In genomic region chr16:725463-726187, GRCh38 we compare ENCODE assay signal across 16 cellular contexts. TPM values are rescaled to one million over a fixed set of nuclear protein-coding genes. Genes with fewer than 3 reads are reported as not detected.
DNase-seq lines count a peak whose midpoint lies in the region; ATAC-seq, FAIRE-seq and TF ChIP-seq lines count a peak whose summit lies in the region.
"Had no signal": no experiment of that assay in that cellular context is flagged by ENCODE, and none has a peak within 500 bp of the region (broad histone marks: within the 10 kb centered on the region; RNA-seq: fewer than 3 reads in every experiment).

No MANE protein-coding gene starts in this region.

- in situ Hi-C loops in K562 (cut with MboI) = no loop called here

- no peak for FAIRE-seq in K562 (lab: Jason Lieb, UNC)
- FAIRE-seq: RCC 7860 had no signal

- H3K36me3 ChIP-seq in Karpas-422 (ENCODE audit: insufficient read depth, low read length) (0 out of 2 replicates have a peak, but pooled peaks cover 6% of the 10 kb centered on the region), K562 (ENCODE audit: control insufficient read depth, insufficient read depth, low read length) (peaks cover 27% of the 10 kb centered on the region; the same call in 1 of the 3 replicates), MG63 (peaks cover 4% of the 10 kb centered on the region)

- TF ChIP-seq CTCF in K562 (IDR thresholded peaks at IDR 0.05 in 2 of 3, conservative IDR thresholded peaks at IDR 0.05 in 1 of 3; ENCODE audit: insufficient read depth in 2 of 3, low read depth in 1 of 3, low read length in 3 of 3) = no peak

- H2AFZ ChIP-seq in Karpas-422 (ENCODE audit: low read length) (no peak overlapping the region), K562 (ENCODE audit: low read depth, low read length) (no peak overlapping the region)

- CTCF ChIA-PET in K562 (lab: Yijun Ruan, JAX; ENCODE audit: low intra/inter-chr PET ratio) = no interaction called here

- H3K9me3 ChIP-seq in Karpas-422 (ENCODE audit: low read length) (no peaks in the 10 kb centered on the region), K562 (replicated peaks; ENCODE audit: control insufficient read depth, insufficient read depth, low read depth, low read length) (no peaks in the 10 kb centered on the region), MG63 (no peaks in the 10 kb centered on the region)

- H3K9me1 ChIP-seq in K562 (ENCODE audit: control insufficient read depth, insufficient read depth, low read length) = no peaks in the 10 kb centered on the region

- no peak for TF ChIP-seq RAD21 in K562 (CRISPR knock-in tag; conservative IDR thresholded peaks at IDR 0.05 in 1 of 2, IDR thresholded peaks at IDR 0.05 in 1 of 2)

- H3K79me2 ChIP-seq in Karpas-422 (ENCODE audit: low read length) = peaks cover 33% of the 10 kb centered on the region
- peaks cover 51% of the 10 kb centered on the region for H3K79me2 ChIP-seq in K562 (ENCODE audit: control insufficient read depth, insufficient read depth, low read length)

- POLR2A ChIA-PET in K562 (lab: Yijun Ruan, JAX) = interaction anchor here (0.5 to 4.5 kb wide), 6 partner anchors 10 to 47 kb away, joined by 3 to 25 read pairs (median 4); partner anchors contain the start of genes CIAO3 and METRN

- H3K27ac Mint-ChIP-seq in activated CD4-positive, alpha-beta T cell treated with anti-CD3 and anti-CD28 coated beads, Interleukin-2, amount 10 ng/mL, durations not matched to agents 24 days and 14 days = peak overlapping the region; percentile 15
- peak overlapping the region; percentile 70 for H3K27ac Mint-ChIP-seq in stimulated activated memory B cell treated with anti-CD40 and anti-IgM and Interleukin-4, amounts not matched to agents 10 μg/mL and 1 μg/mL and 100 μg/mL, for 72 hours
- H3K27ac Mint-ChIP-seq: dendritic cell treated with granulocyte-macrophage colony-stimulating factor and Interleukin-4, amounts not matched to agents 40 ng/mL and 50 ng/mL, for 4 days had no signal

- BruUV-seq in K562 (replicated peaks; lab: Mats Ljungman, UMichigan) = no TSS peak

- H4K20me1 ChIP-seq in Karpas-422 (ENCODE audit: insufficient read depth, low read depth, low read length) = peaks cover 8% of the 10 kb centered on the region
- H4K20me1 ChIP-seq in K562 (replicated peaks; ENCODE audit: control insufficient read depth, insufficient read depth, low read length) = no peaks in the 10 kb centered on the region; the same call in 1 of the 2 replicates

- H3K27ac ChIP-seq in Karpas-422 (ENCODE audit: low read length) (peak overlapping the region; percentile 91), K562 (ENCODE audit: extremely low read depth, low read depth, low read length) (no peak overlapping the region)
- H3K27ac ChIP-seq: skin epidermis had no signal

- DNase-seq in activated CD4-positive, alpha-beta T cell treated with anti-CD3 and anti-CD28 coated beads, Interleukin-2, amount 10 ng/mL, durations not matched to agents 24 days and 14 days = no peak
- no peak for DNase-seq in activated CD4-positive, alpha-beta T cell treated with anti-CD3 and anti-CD28 coated beads for 4 hours
- DNase-seq in Karpas-422 (peak; percentile 72), K562 (ENCODE audit: extremely low read depth in 1 of 4, low spot score in 3 of 4) (no peak), MG63 (no peak), HUDEP-2 (lab: John Stamatoyannopoulos, UW; ENCODE audit: unreplicated experiment in 76 of 76) (no peak)
- DNase-seq: activated CD4-positive, alpha-beta T cell treated with anti-CD3 and anti-CD28 coated beads for 48 hours; activated T-cell treated with anti-CD3 and anti-CD28 coated beads, Interleukin-2, amount 50 U/mL, for 48 hours; aorta; NCI-H446 treated with DMSO at 0.1 percent for 48 hours had no signal

- no peaks in the 10 kb centered on the region for H3K9me2 ChIP-seq in Karpas-422 (replicated peaks; ENCODE audit: insufficient read depth, low read length)

- no peaks in the 10 kb centered on the region for H3K9me3 Mint-ChIP-seq in activated CD4-positive, alpha-beta T cell treated with anti-CD3 and anti-CD28 coated beads, Interleukin-2, amount 10 ng/mL, durations not matched to agents 24 days and 14 days
- H3K9me3 Mint-ChIP-seq in stimulated activated memory B cell treated with anti-CD40 and anti-IgM and Interleukin-4, amounts not matched to agents 10 μg/mL and 1 μg/mL and 100 μg/mL, for 72 hours = no peaks in the 10 kb centered on the region
- H3K9me3 Mint-ChIP-seq: dendritic cell treated with granulocyte-macrophage colony-stimulating factor and Interleukin-4, amounts not matched to agents 40 ng/mL and 50 ng/mL, for 4 days had no signal

- no peaks in the 10 kb centered on the region for H3K4me1 Mint-ChIP-seq in activated CD4-positive, alpha-beta T cell treated with anti-CD3 and anti-CD28 coated beads, Interleukin-2, amount 10 ng/mL, durations not matched to agents 24 days and 14 days
- peaks cover 37% of the 10 kb centered on the region for H3K4me1 Mint-ChIP-seq in stimulated activated memory B cell treated with anti-CD40 and anti-IgM and Interleukin-4, amounts not matched to agents 10 μg/mL and 1 μg/mL and 100 μg/mL, for 72 hours

- H3K4me1 ChIP-seq in Karpas-422 (ENCODE audit: low read length) (peaks cover 83% of the 10 kb centered on the region), K562 (replicated peaks in 1 of 2; ENCODE audit: control insufficient read depth in 2 of 2, insufficient read depth in 2 of 2, low read length in 2 of 2) (peaks cover 15 to 97% of the 10 kb centered on the region in 2 experiments)

- intact Hi-C loops in activated CD4-positive, alpha-beta T cell treated with anti-CD3 and anti-CD28 coated beads, Interleukin-2, amount 10 ng/mL, durations not matched to agents 24 days and 14 days (cut with micrococcal nuclease) = loop anchor here (5.0 kb wide), 1 partner anchor 43 kb away; the partner anchor contains the start of genes JMJD8 and STUB1
- intact Hi-C loops in K562 (cut with micrococcal nuclease) = no loop called here

- ATAC-seq in K562 = no peak
- ATAC-seq in stimulated activated memory B cell treated with anti-CD40 and anti-IgM and Interleukin-4, amounts not matched to agents 10 μg/mL and 1 μg/mL and 100 μg/mL, for 72 hours = no peak
- no peak for ATAC-seq in GM18505 (IDR thresholded peaks at IDR 0.05; ENCODE audit: unreplicated experiment)

- peak overlapping the region; percentile 89 for H3K4me2 ChIP-seq in Karpas-422 (ENCODE audit: low read depth, low read length, poor library complexity, severe bottlenecking)
- H3K4me2 ChIP-seq in K562 (ENCODE audit: insufficient read depth, low read length) = no peak overlapping the region

- TF ChIP-seq POLR2A in K562 (conservative IDR thresholded peaks at IDR 0.05) (peak; percentile 11; the same call in 1 of the 2 replicates), GM18505 (IDR thresholded peaks at IDR 0.05; ENCODE audit: borderline replicate concordance, extremely low read depth, insufficient read depth, insufficient read length) (no peak)

- no peaks in the 10 kb centered on the region for H3K36me3 Mint-ChIP-seq in activated CD4-positive, alpha-beta T cell treated with anti-CD3 and anti-CD28 coated beads, Interleukin-2, amount 10 ng/mL, durations not matched to agents 24 days and 14 days (ENCODE audit: low read depth)
- peaks cover 6% of the 10 kb centered on the region for H3K36me3 Mint-ChIP-seq in stimulated activated memory B cell treated with anti-CD40 and anti-IgM and Interleukin-4, amounts not matched to agents 10 μg/mL and 1 μg/mL and 100 μg/mL, for 72 hours

- H3K27me3 Mint-ChIP-seq in activated CD4-positive, alpha-beta T cell treated with anti-CD3 and anti-CD28 coated beads, Interleukin-2, amount 10 ng/mL, durations not matched to agents 24 days and 14 days = peaks cover 3% of the 10 kb centered on the region
- H3K27me3 Mint-ChIP-seq in stimulated activated memory B cell treated with anti-CD40 and anti-IgM and Interleukin-4, amounts not matched to agents 10 μg/mL and 1 μg/mL and 100 μg/mL, for 72 hours = no peaks in the 10 kb centered on the region

- no peaks in the 10 kb centered on the region for H3K27me3 ChIP-seq in Karpas-422 (ENCODE audit: low read length)
- no peaks in the 10 kb centered on the region for H3K27me3 ChIP-seq in K562 (ENCODE audit: control insufficient read depth in 2 of 2, insufficient read depth in 2 of 2, low read length in 2 of 2)
- peaks cover 2% of the 10 kb centered on the region; the same call in 1 of the 2 replicates for H3K27me3 ChIP-seq in MG63

- peak overlapping the region; percentile 75 for H3K9ac ChIP-seq in Karpas-422 (ENCODE audit: low read length)
- peak overlapping the region in 1 of 2 experiments; percentile 84; a peak in 1 of 4 replicates for H3K9ac ChIP-seq in K562 (ENCODE audit: insufficient read depth in 1 of 2, low read depth in 2 of 2, low read length in 2 of 2)

- TF ChIP-seq EP300 in K562 (IDR thresholded peaks at IDR 0.05; ENCODE audit: low read length) = no peak

- peak overlapping the region; percentile 17 for H3K4me3 Mint-ChIP-seq in activated CD4-positive, alpha-beta T cell treated with anti-CD3 and anti-CD28 coated beads, Interleukin-2, amount 10 ng/mL, durations not matched to agents 24 days and 14 days
- H3K4me3 Mint-ChIP-seq in stimulated activated memory B cell treated with anti-CD40 and anti-IgM and Interleukin-4, amounts not matched to agents 10 μg/mL and 1 μg/mL and 100 μg/mL, for 72 hours = peak overlapping the region; percentile 84

- H3K4me3 ChIP-seq in Karpas-422 (ENCODE audit: low read length) (peak overlapping the region; percentile 73), K562 (no peak overlapping the region), MG63 (no peak overlapping the region)
- H3K4me3 ChIP-seq: lung had no signal

- WGBS in K562 (ENCODE audit: insufficient coverage, low coverage, missing lambda C conversion rate) = 88% methylated on average over 18 of the region's 23 CpGs

RNA-seq across cellular contexts. Expression of gene CCDC78, which starts 0.6 kb away (rescaled TPM):
- 6.9 and 8.0 TPM in 2 replicates for total RNA-seq in activated CD4-positive, alpha-beta T cell treated with anti-CD3 and anti-CD28 coated beads, Interleukin-2, amount 10 ng/mL, durations not matched to agents 24 days and 14 days
- 29.4 and 110 TPM in 2 replicates for total RNA-seq in Karpas-422 (2014; rRNA removed; shearing (Covaris generic); ENCODE audit: low replicate concordance)
- total RNA-seq in K562 (2011; cell fraction: chromatin; rRNA removed; ENCODE audit: low replicate concordance) = 12.8 and 51.1 TPM in 2 replicates
- 36.0 and 37.1 TPM in 2 replicates for total RNA-seq in K562 (2011; cell fraction: nucleolus; rRNA removed)
- total RNA-seq in K562 (2011; cell fraction: nucleoplasm; rRNA removed) = 14.0 and 15.0 TPM in 2 replicates
- 5.7 and 10.6 TPM in 2 replicates for total RNA-seq in K562 (2014; rRNA removed)
- 0.57 and 0.76 TPM in 2 replicates for total RNA-seq in K562 (2014; rRNA removed; fragmentation: Illumina TruSeq; extraction: Trizol)
- 2.9 and 3.1 TPM in 2 replicates for total RNA-seq in K562 (2015; rRNA removed; fragmentation: Illumina TruSeq; extraction: Trizol)
- 13.4 and 14.4 TPM in 2 replicates for total RNA-seq in K562 (2021)
- polyA plus RNA-seq in K562 (2011; rRNA removed) = 3.0 and 5.9 TPM in 2 replicates
- polyA plus RNA-seq in K562 (2011; cell fraction: cytosol; rRNA removed) = 2.5 and 5.1 TPM in 2 replicates
- polyA plus RNA-seq in K562 (2011; cell fraction: nucleus; rRNA removed) = 66.9 and 107 TPM in 2 replicates
- 6.2 and 9.5 TPM in 2 replicates for polyA plus RNA-seq in K562 (2012)
- 2.6 and 2.8 TPM in 2 replicates for polyA plus RNA-seq in K562 (2014; fragmentation: Illumina TruSeq; extraction: Trizol)
- polyA plus RNA-seq in K562 (2014; fragmentation: Nextera tagmentation; extraction: Ambion mirVana) = under 1 TPM; 0.24 to 0.29 TPM
- polyA plus RNA-seq in K562 (2014; rRNA removed) = 17.7 and 20.6 TPM in 2 replicates
- polyA minus RNA-seq in K562 (2011; rRNA and poly(A)+ RNA removed) = 0.39 TPM in 2 replicates
- polyA minus RNA-seq in K562 (2011; cell fraction: cytosol; rRNA and poly(A)+ RNA removed) = not detected in 2 replicates
- 8.8 and 8.9 TPM in 2 replicates for polyA minus RNA-seq in K562 (2011; cell fraction: nucleus; rRNA and poly(A)+ RNA removed)
- total RNA-seq in MG63 (2014; rRNA removed; shearing (Covaris generic); ENCODE audit: low replicate concordance) = 0.59 and 4.9 TPM in 2 replicates

RNA-seq across cellular contexts. Expression of gene HAGHL, which starts 1.3 kb away (rescaled TPM):
- total RNA-seq in activated CD4-positive, alpha-beta T cell treated with anti-CD3 and anti-CD28 coated beads, Interleukin-2, amount 10 ng/mL, durations not matched to agents 24 days and 14 days = 13.1 and 20.9 TPM in 2 replicates
- total RNA-seq in Karpas-422 (2014; rRNA removed; shearing (Covaris generic); ENCODE audit: low replicate concordance) = 57.4 and 159 TPM in 2 replicates
- total RNA-seq in K562 (2011; cell fraction: chromatin; rRNA removed; ENCODE audit: low replicate concordance) = 38.5 and 167 TPM in 2 replicates
- 219 TPM in 2 replicates for total RNA-seq in K562 (2011; cell fraction: nucleolus; rRNA removed)
- total RNA-seq in K562 (2011; cell fraction: nucleoplasm; rRNA removed) = 62.9 and 89.5 TPM in 2 replicates
- total RNA-seq in K562 (2014; rRNA removed) = 58.2 and 59.0 TPM in 2 replicates
- 3.2 and 8.2 TPM in 2 replicates for total RNA-seq in K562 (2014; rRNA removed; fragmentation: Illumina TruSeq; extraction: Trizol)
- total RNA-seq in K562 (2015; rRNA removed; fragmentation: Illumina TruSeq; extraction: Trizol) = 20.7 and 22.1 TPM in 2 replicates
- total RNA-seq in K562 (2021) = 71.7 and 83.2 TPM in 2 replicates
- 27.0 and 41.6 TPM in 2 replicates for polyA plus RNA-seq in K562 (2011; rRNA removed)
- 47.2 and 104 TPM in 2 replicates for polyA plus RNA-seq in K562 (2011; cell fraction: cytosol; rRNA removed)
- 438 and 737 TPM in 2 replicates for polyA plus RNA-seq in K562 (2011; cell fraction: nucleus; rRNA removed)
- polyA plus RNA-seq in K562 (2012) = 30.6 and 41.2 TPM in 2 replicates
- 7.2 and 13.6 TPM in 2 replicates for polyA plus RNA-seq in K562 (2014; fragmentation: Illumina TruSeq; extraction: Trizol)
- under 1 TPM; 0.31 to 0.48 TPM for polyA plus RNA-seq in K562 (2014; fragmentation: Nextera tagmentation; extraction: Ambion mirVana)
- polyA plus RNA-seq in K562 (2014; rRNA removed) = 69.8 and 83.4 TPM in 2 replicates
- polyA minus RNA-seq in K562 (2011; rRNA and poly(A)+ RNA removed) = 1.2 and 3.7 TPM in 2 replicates
- 12.6 and 13.3 TPM in 2 replicates for polyA minus RNA-seq in K562 (2011; cell fraction: cytosol; rRNA and poly(A)+ RNA removed)
- 37.4 and 41.3 TPM in 2 replicates for polyA minus RNA-seq in K562 (2011; cell fraction: nucleus; rRNA and poly(A)+ RNA removed)
- total RNA-seq in MG63 (2014; rRNA removed; shearing (Covaris generic); ENCODE audit: low replicate concordance) = 9.4 and 13.3 TPM in 2 replicates

RNA-seq across cellular contexts. Expression of gene ANTKMT, which starts 4.7 kb away (rescaled TPM):
- 38.5 and 56.3 TPM in 2 replicates for total RNA-seq in activated CD4-positive, alpha-beta T cell treated with anti-CD3 and anti-CD28 coated beads, Interleukin-2, amount 10 ng/mL, durations not matched to agents 24 days and 14 days
- 19.8 and 53.3 TPM in 2 replicates for total RNA-seq in Karpas-422 (2014; rRNA removed; shearing (Covaris generic); ENCODE audit: low replicate concordance)
- total RNA-seq in K562 (2011; cell fraction: chromatin; rRNA removed; ENCODE audit: low replicate concordance) = 7.6 and 54.6 TPM in 2 replicates
- total RNA-seq in K562 (2011; cell fraction: nucleolus; rRNA removed) = 105 and 120 TPM in 2 replicates
- 30.9 and 33.4 TPM in 2 replicates for total RNA-seq in K562 (2011; cell fraction: nucleoplasm; rRNA removed)
- total RNA-seq in K562 (2014; rRNA removed) (170 and 221 TPM in 2 replicates), K562 (2014; rRNA removed; fragmentation: Illumina TruSeq; extraction: Trizol) (2.3 and 4.3 TPM in 2 replicates), K562 (2015; rRNA removed; fragmentation: Illumina TruSeq; extraction: Trizol) (39.9 and 47.1 TPM in 2 replicates), K562 (2021) (217 and 240 TPM in 2 replicates)
- polyA plus RNA-seq in K562 (2011; rRNA removed) (19.1 and 26.3 TPM in 2 replicates), K562 (2014; fragmentation: Illumina TruSeq; extraction: Trizol) (2.8 and 9.0 TPM in 2 replicates), K562 (2014; fragmentation: Nextera tagmentation; extraction: Ambion mirVana) (1 to 10 TPM in 1 of 2 experiments, under 1 TPM in 1; 0.58 to 2.1 TPM), K562 (2014; rRNA removed) (158 and 161 TPM in 2 replicates)
- polyA plus RNA-seq in K562 (2011; cell fraction: cytosol; rRNA removed) = 53.5 and 239 TPM in 2 replicates
- polyA plus RNA-seq in K562 (2011; cell fraction: nucleus; rRNA removed) = 99.3 and 186 TPM in 2 replicates
- 31.0 and 45.4 TPM in 2 replicates for polyA plus RNA-seq in K562 (2012)
- polyA minus RNA-seq in K562 (2011; rRNA and poly(A)+ RNA removed) = 0.42 and 0.48 TPM in 2 replicates
- 17.5 and 22.8 TPM in 2 replicates for polyA minus RNA-seq in K562 (2011; cell fraction: cytosol; rRNA and poly(A)+ RNA removed)
- polyA minus RNA-seq in K562 (2011; cell fraction: nucleus; rRNA and poly(A)+ RNA removed) = 37.1 and 45.1 TPM in 2 replicates
- 27.0 and 44.0 TPM in 2 replicates for total RNA-seq in MG63 (2014; rRNA removed; shearing (Covaris generic); ENCODE audit: low replicate concordance)

RNA-seq across cellular contexts. Expression of gene METRN, which starts 10.7 kb away (rescaled TPM):
- total RNA-seq in activated CD4-positive, alpha-beta T cell treated with anti-CD3 and anti-CD28 coated beads, Interleukin-2, amount 10 ng/mL, durations not matched to agents 24 days and 14 days = 27.7 and 30.2 TPM in 2 replicates
- total RNA-seq in Karpas-422 (2014; rRNA removed; shearing (Covaris generic); ENCODE audit: low replicate concordance) = 25.2 and 132 TPM in 2 replicates
- 7.3 and 31.7 TPM in 2 replicates for total RNA-seq in K562 (2011; cell fraction: chromatin; rRNA removed; ENCODE audit: low replicate concordance)
- total RNA-seq in K562 (2011; cell fraction: nucleolus; rRNA removed) = 28.0 and 30.0 TPM in 2 replicates
- 19.2 and 20.2 TPM in 2 replicates for total RNA-seq in K562 (2011; cell fraction: nucleoplasm; rRNA removed)
- total RNA-seq in K562 (2014; rRNA removed) (89.8 and 111 TPM in 2 replicates), K562 (2014; rRNA removed; fragmentation: Illumina TruSeq; extraction: Trizol) (1.0 and 2.0 TPM in 2 replicates), K562 (2015; rRNA removed; fragmentation: Illumina TruSeq; extraction: Trizol) (17.7 and 23.9 TPM in 2 replicates), K562 (2021) (73.5 and 79.2 TPM in 2 replicates)
- polyA plus RNA-seq in K562 (2011; rRNA removed) (15.4 and 33.4 TPM in 2 replicates), K562 (2014; fragmentation: Illumina TruSeq; extraction: Trizol) (3.0 and 8.7 TPM in 2 replicates), K562 (2014; fragmentation: Nextera tagmentation; extraction: Ambion mirVana) (1 to 10 TPM in 1 of 2 experiments, under 1 TPM in 1; 0.20 to 1.2 TPM), K562 (2014; rRNA removed) (73.3 and 90.1 TPM in 2 replicates)
- 34.9 and 189 TPM in 2 replicates for polyA plus RNA-seq in K562 (2011; cell fraction: cytosol; rRNA removed)
- polyA plus RNA-seq in K562 (2011; cell fraction: nucleus; rRNA removed) = 44.8 and 72.6 TPM in 2 replicates
- 21.7 and 27.0 TPM in 2 replicates for polyA plus RNA-seq in K562 (2012)
- polyA minus RNA-seq in K562 (2011; rRNA and poly(A)+ RNA removed) = 1.9 and 2.5 TPM in 2 replicates
- polyA minus RNA-seq in K562 (2011; cell fraction: cytosol; rRNA and poly(A)+ RNA removed) = 13.1 and 17.0 TPM in 2 replicates
- 14.6 and 14.7 TPM in 2 replicates for polyA minus RNA-seq in K562 (2011; cell fraction: nucleus; rRNA and poly(A)+ RNA removed)
- 33.7 and 71.7 TPM in 2 replicates for total RNA-seq in MG63 (2014; rRNA removed; shearing (Covaris generic); ENCODE audit: low replicate concordance)

RNA-seq across cellular contexts. Expression of gene CIAO3, which starts 15.2 kb away (rescaled TPM):
- 39.5 and 42.5 TPM in 2 replicates for total RNA-seq in activated CD4-positive, alpha-beta T cell treated with anti-CD3 and anti-CD28 coated beads, Interleukin-2, amount 10 ng/mL, durations not matched to agents 24 days and 14 days
- 32.1 and 77.4 TPM in 2 replicates for total RNA-seq in Karpas-422 (2014; rRNA removed; shearing (Covaris generic); ENCODE audit: low replicate concordance)
- 110 and 324 TPM in 2 replicates for total RNA-seq in K562 (2011; cell fraction: chromatin; rRNA removed; ENCODE audit: low replicate concordance)
- total RNA-seq in K562 (2011; cell fraction: nucleolus; rRNA removed) = 238 and 279 TPM in 2 replicates
- total RNA-seq in K562 (2011; cell fraction: nucleoplasm; rRNA removed) = 145 and 170 TPM in 2 replicates
- total RNA-seq in K562 (2014; rRNA removed) (35.6 and 48.2 TPM in 2 replicates), K562 (2014; rRNA removed; fragmentation: Illumina TruSeq; extraction: Trizol) (7.3 and 7.9 TPM in 2 replicates), K562 (2015; rRNA removed; fragmentation: Illumina TruSeq; extraction: Trizol) (18.6 and 20.5 TPM in 2 replicates), K562 (2021) (30.7 and 30.9 TPM in 2 replicates)
- polyA plus RNA-seq in K562 (2011; rRNA removed) (18.5 and 30.5 TPM in 2 replicates), K562 (2014; fragmentation: Illumina TruSeq; extraction: Trizol) (17.1 and 18.7 TPM in 2 replicates), K562 (2014; fragmentation: Nextera tagmentation; extraction: Ambion mirVana) (1 to 10 TPM; 2.2 to 2.4 TPM), K562 (2014; rRNA removed) (31.0 and 38.2 TPM in 2 replicates)
- 24.1 and 25.8 TPM in 2 replicates for polyA plus RNA-seq in K562 (2011; cell fraction: cytosol; rRNA removed)
- 101 and 104 TPM in 2 replicates for polyA plus RNA-seq in K562 (2011; cell fraction: nucleus; rRNA removed)
- 22.4 and 34.2 TPM in 2 replicates for polyA plus RNA-seq in K562 (2012)
- polyA minus RNA-seq in K562 (2011; rRNA and poly(A)+ RNA removed) = 13.5 and 15.4 TPM in 2 replicates
- 9.9 and 14.8 TPM in 2 replicates for polyA minus RNA-seq in K562 (2011; cell fraction: cytosol; rRNA and poly(A)+ RNA removed)
- 52.0 and 78.0 TPM in 2 replicates for polyA minus RNA-seq in K562 (2011; cell fraction: nucleus; rRNA and poly(A)+ RNA removed)
- 39.0 and 72.9 TPM in 2 replicates for total RNA-seq in MG63 (2014; rRNA removed; shearing (Covaris generic); ENCODE audit: low replicate concordance)
